15 cellular contexts compared by ENCODE assay signal in genomic region chr3:11495948-11496557, GRCh38.
DNase-seq lines count a peak whose midpoint lies in the region; ATAC-seq and TF ChIP-seq lines count a peak whose summit lies in the region.
"Had no signal": no experiment of that assay in that cellular context is flagged by ENCODE, and none has a peak within 500 bp of the region (broad histone marks: within the 10 kb centered on the region; RNA-seq: fewer than 3 reads in every experiment).

No MANE protein-coding gene starts in this region.

- no peak for TF ChIP-seq POLR2A in heart left ventricle (IDR thresholded peaks at IDR 0.05)

- H3K36me3 Mint-ChIP-seq in T-helper 2 cell treated with Interferon-gamma antibody and Interleukin-4, amounts not matched to agents 5 μg/mL and 100 μg/mL, for 36 hours (ENCODE audit: low read depth), result peaks cover 4% of the 10 kb centered on the region

- ATAC-seq in heart left ventricle (peak in 3 of 4 donors; percentile 53 to 90 (median 81)), lung (ENCODE audit: insufficient read depth, low FRiP score) (peak; percentile 41), GM21423 (IDR thresholded peaks at IDR 0.05; ENCODE audit: unreplicated experiment) (no peak)

- peak overlapping the region in 7 of 12 donors; percentile 11 to 60 (median 28) for H3K27ac ChIP-seq in heart left ventricle
- H3K27ac ChIP-seq in lung (ENCODE audit: low read depth in 1 of 2, low read length in 1 of 2), result peak overlapping the region in 1 of 2 donors; percentile 32
- H3K27ac ChIP-seq: HL-60, transverse colon had no signal

- DNase-seq in heart left ventricle (peak in 2 of 5 donors; percentile 35 to 40), cardiac septum (ENCODE audit: low spot score) (no peak), epithelial cell of proximal tubule (ENCODE audit: low read depth) (peak; percentile 68), lung (ENCODE audit: low spot score) (no peak), SIG-M5 treated with dmso at 0.1 percent for 504 hours (lab: John Stamatoyannopoulos, UW; ENCODE audit: unreplicated experiment) (no peak), foreskin melanocyte (no peak)
- no peak for DNase-seq in T-helper 2 cell treated with Interferon-gamma antibody and Interleukin-4, amounts not matched to agents 5 μg/mL and 100 μg/mL, for 36 hours (ENCODE audit: low spot score)
- DNase-seq: activated naive CD4-positive, alpha-beta T cell treated with anti-CD3 and anti-CD28 coated beads, Interleukin-2, amount 50 U/mL, for 16 hours; COR-L47; glutamatergic neuron; MM.1S; transverse colon had no signal

- H3K4me1 ChIP-seq in heart left ventricle (peaks cover 0 to 39% (median 20%) of the 10 kb centered on the region in 12 donors), lung (ENCODE audit: control insufficient read depth in 2 of 2, insufficient read depth in 2 of 2, low read length in 2 of 2) (peaks cover 0 to 15% of the 10 kb centered on the region in 2 donors)

- H3K4me1 Mint-ChIP-seq in T-helper 2 cell treated with Interferon-gamma antibody and Interleukin-4, amounts not matched to agents 5 μg/mL and 100 μg/mL, for 36 hours (ENCODE audit: low read depth), result peaks cover 3% of the 10 kb centered on the region

- 60 to 70% (median 62%) methylated on average over 11 of the region's 11 CpGs for WGBS in heart left ventricle, 4 donors
- WGBS in lung, 2 donors, result 53 to 74% methylated on average over 11 of the region's 11 CpGs

- H3K4me3 Mint-ChIP-seq in T-helper 2 cell treated with Interferon-gamma antibody and Interleukin-4, amounts not matched to agents 5 μg/mL and 100 μg/mL, for 36 hours, result no peak overlapping the region

- no peaks in the 10 kb centered on the region for H3K36me3 ChIP-seq in heart left ventricle
- no peaks in the 10 kb centered on the region for H3K36me3 ChIP-seq in lung (ENCODE audit: control insufficient read depth in 2 of 2, insufficient read depth in 2 of 2, low read length in 2 of 2)
- H3K36me3 ChIP-seq: transverse colon had no signal

- no peak overlapping the region for H3K4me3 ChIP-seq in heart left ventricle
- no peak overlapping the region for H3K4me3 ChIP-seq in epithelial cell of proximal tubule (ENCODE audit: low read depth, low read length)
- no peak overlapping the region for H3K4me3 ChIP-seq in lung
- H3K4me3 ChIP-seq: smooth muscle cell, transverse colon had no signal

- intact Hi-C loops in heart left ventricle (cut with DNase I) (no loop called here), cardiac septum (cut with DNase I) (no loop called here)

- H3K27me3 ChIP-seq in heart left ventricle, result no peaks in the 10 kb centered on the region
- H3K27me3 ChIP-seq in lung (ENCODE audit: control insufficient read depth, insufficient read depth), result no peaks in the 10 kb centered on the region
- H3K27me3 ChIP-seq: transverse colon had no signal

- TF ChIP-seq CTCF in heart left ventricle (IDR thresholded peaks at IDR 0.05), result no peak
- TF ChIP-seq CTCF in epithelial cell of proximal tubule (conservative IDR thresholded peaks at IDR 0.05; ENCODE audit: low read depth, low read length), result no peak
- TF ChIP-seq CTCF in lung (IDR thresholded peaks at IDR 0.05; ENCODE audit: control extremely low read depth, extremely low read depth), result no peak

- no peaks in the 10 kb centered on the region for H3K27me3 Mint-ChIP-seq in T-helper 2 cell treated with Interferon-gamma antibody and Interleukin-4, amounts not matched to agents 5 μg/mL and 100 μg/mL, for 36 hours (ENCODE audit: low read depth)

- H3K27ac Mint-ChIP-seq in T-helper 2 cell treated with Interferon-gamma antibody and Interleukin-4, amounts not matched to agents 5 μg/mL and 100 μg/mL, for 36 hours, result no peak overlapping the region

- H3K9me3 ChIP-seq in heart left ventricle (no peaks in the 10 kb centered on the region), lung (ENCODE audit: control insufficient read depth in 2 of 2, insufficient read depth in 1 of 2, low read length in 1 of 2) (no peaks in the 10 kb centered on the region)

- H3K9me3 Mint-ChIP-seq in T-helper 2 cell treated with Interferon-gamma antibody and Interleukin-4, amounts not matched to agents 5 μg/mL and 100 μg/mL, for 36 hours, result peaks cover 13% of the 10 kb centered on the region
